ENCODE assay signal across 21 cellular contexts in genomic region chr11:111795333-111795985, GRCh38. TPM values are rescaled to one million over a fixed set of nuclear protein-coding genes. Genes with fewer than 3 reads are reported as not detected.
DNase-seq lines count a peak whose midpoint lies in the region; TF ChIP-seq lines count a peak whose summit lies in the region.
"Had no signal": no experiment of that assay in that cellular context is flagged by ENCODE, and none has a peak within 500 bp of the region (broad histone marks: within the 10 kb centered on the region; RNA-seq: fewer than 3 reads in every experiment).

No MANE protein-coding gene starts in this region.

- peak; percentile 46 for DNase-seq in AG08396 (ENCODE audit: low spot score)
- peak; percentile 57 for DNase-seq in HFFc6
- DNase-seq in epithelial cell of esophagus (ENCODE audit: low read depth), result peak; percentile 19
- DNase-seq in NCI-H1092 (lab: John Stamatoyannopoulos, UW), result no peak
- DNase-seq in progenitor cell of endocrine pancreas (ENCODE audit: low spot score, unreplicated experiment), result no peak
- DNase-seq in activated CD4-positive, alpha-beta T cell treated with anti-CD3 and anti-CD28 coated beads, Interleukin-2, amount 50 U/mL, for 1 hour, result no peak
- DNase-seq in T1000 (lab: John Stamatoyannopoulos, UW), result no peak
- DNase-seq: activated CD4-positive, alpha-beta memory T cell treated with anti-CD3 and anti-CD28 coated beads, Interleukin-2, amount 10 ng/mL, durations not matched to agents 7 days and 5 days; activated T-cell treated with anti-CD3 and anti-CD28 coated beads, Interleukin-2, amount 50 U/mL, for 24 hours; AML-193; COR-L47; dermis blood vessel endothelial cell; NCI-H2029; ovary; sigmoid colon; stimulated activated naive CD8-positive, alpha-beta T cell treated with anti-CD3 and anti-CD28 coated beads, Interleukin-15, Interleukin-2, amounts not matched to agents 100 U/mL and 50 U/mL, for 24 hours had no signal

- H3K27me3 Mint-ChIP-seq in HFFc6 (ENCODE audit: insufficient read depth) (no peaks in the 10 kb centered on the region; the same call in 1 of the 2 replicates), progenitor cell of endocrine pancreas (no peaks in the 10 kb centered on the region)
- H3K27me3 Mint-ChIP-seq: activated CD4-positive, alpha-beta memory T cell treated with anti-CD3 and anti-CD28 coated beads, Interleukin-2, amount 10 ng/mL, durations not matched to agents 7 days and 5 days; activated naive CD4-positive, alpha-beta T cell treated with anti-CD3 and anti-CD28 coated beads, Interleukin-2, amount 50 U/mL, for 24 hours; activated T-cell treated with anti-CD3 and anti-CD28 coated beads, Interleukin-2, amount 50 U/mL, for 24 hours had no signal

- H3K36me3 Mint-ChIP-seq in HFFc6 (ENCODE audit: low read depth) (peaks cover 42% of the 10 kb centered on the region), progenitor cell of endocrine pancreas (ENCODE audit: insufficient read depth) (peaks cover 21% of the 10 kb centered on the region)

- H3K4me3 ChIP-seq in epithelial cell of esophagus (ENCODE audit: low read length) (no peak overlapping the region), liver (ENCODE audit: low read depth in 1 of 3, low read length in 3 of 3) (peak overlapping the region in 2 of 3 donors; percentile 3 to 28)
- H3K4me3 ChIP-seq: GM12878, lung, ovary, sigmoid colon had no signal

- no peak overlapping the region for H3K9ac ChIP-seq in liver (ENCODE audit: low read depth in 1 of 2, low read length in 2 of 2)

- H3K27ac Mint-ChIP-seq in HFFc6 (peak overlapping the region; percentile 86), progenitor cell of endocrine pancreas (no peak overlapping the region)
- H3K27ac Mint-ChIP-seq: activated CD4-positive, alpha-beta memory T cell treated with anti-CD3 and anti-CD28 coated beads, Interleukin-2, amount 10 ng/mL, durations not matched to agents 7 days and 5 days; activated naive CD4-positive, alpha-beta T cell treated with anti-CD3 and anti-CD28 coated beads, Interleukin-2, amount 50 U/mL, for 24 hours; activated T-cell treated with anti-CD3 and anti-CD28 coated beads, Interleukin-2, amount 50 U/mL, for 24 hours had no signal

- no peaks in the 10 kb centered on the region for H3K27me3 ChIP-seq in liver (ENCODE audit: control insufficient read depth in 4 of 4, insufficient read depth in 4 of 4, low read length in 3 of 4)
- H3K27me3 ChIP-seq: ovary, sigmoid colon had no signal

- 66% methylated on average over 7 of the region's 7 CpGs for WGBS in liver

- H3K36me3 ChIP-seq in liver (ENCODE audit: control insufficient read depth in 4 of 4, insufficient read depth in 3 of 4, low read depth in 1 of 4, low read length in 3 of 4), result peaks cover 0 to 6% (median 1%) of the 10 kb centered on the region in 4 donors
- H3K36me3 ChIP-seq: ovary had no signal

- H3K4me3 Mint-ChIP-seq in HFFc6 (no peak overlapping the region), progenitor cell of endocrine pancreas (ENCODE audit: low read depth) (no peak overlapping the region)
- H3K4me3 Mint-ChIP-seq: activated CD4-positive, alpha-beta memory T cell treated with anti-CD3 and anti-CD28 coated beads, Interleukin-2, amount 10 ng/mL, durations not matched to agents 7 days and 5 days; activated naive CD4-positive, alpha-beta T cell treated with anti-CD3 and anti-CD28 coated beads, Interleukin-2, amount 50 U/mL, for 24 hours; activated T-cell treated with anti-CD3 and anti-CD28 coated beads, Interleukin-2, amount 50 U/mL, for 24 hours had no signal

- H3K4me1 Mint-ChIP-seq in HFFc6 (ENCODE audit: low read depth) (peaks cover 77% of the 10 kb centered on the region), progenitor cell of endocrine pancreas (ENCODE audit: low read depth) (peaks cover 8% of the 10 kb centered on the region)

- no peak for TF ChIP-seq CTCF in HFFc6 (IDR thresholded peaks at IDR 0.05)
- no peak for TF ChIP-seq CTCF in epithelial cell of esophagus (IDR thresholded peaks at IDR 0.05; ENCODE audit: insufficient read depth, low read depth, low read length, missing control alignments)
- TF ChIP-seq CTCF in liver (IDR thresholded peaks at IDR 0.05; ENCODE audit: low read depth, low read length, missing input control), result no peak
- no peak for TF ChIP-seq CTCF in progenitor cell of endocrine pancreas (IDR thresholded peaks at IDR 0.05; ENCODE audit: unreplicated experiment)

- H3K9me3 ChIP-seq in liver (ENCODE audit: control insufficient read depth in 4 of 4, low read length in 3 of 4), result peaks cover 0 to 6% (median 0%) of the 10 kb centered on the region in 4 donors
- H3K9me3 ChIP-seq: ovary, sigmoid colon had no signal

- peaks cover 5 to 44% (median 23%) of the 10 kb centered on the region in 4 donors for H3K4me1 ChIP-seq in liver (ENCODE audit: control insufficient read depth in 4 of 4, insufficient read depth in 4 of 4, low read length in 3 of 4)
- H3K4me1 ChIP-seq: sigmoid colon had no signal

- H3K27ac ChIP-seq in liver (ENCODE audit: low read depth in 1 of 2, low read length in 2 of 2), result peak overlapping the region; percentile 70 to 81
- H3K27ac ChIP-seq: ovary, RWPE1, sigmoid colon had no signal

- H3K9me3 Mint-ChIP-seq in HFFc6, result peaks cover 5% of the 10 kb centered on the region
- no peaks in the 10 kb centered on the region for H3K9me3 Mint-ChIP-seq in progenitor cell of endocrine pancreas (ENCODE audit: low read depth)
- H3K9me3 Mint-ChIP-seq: activated CD4-positive, alpha-beta memory T cell treated with anti-CD3 and anti-CD28 coated beads, Interleukin-2, amount 10 ng/mL, durations not matched to agents 7 days and 5 days; activated naive CD4-positive, alpha-beta T cell treated with anti-CD3 and anti-CD28 coated beads, Interleukin-2, amount 50 U/mL, for 24 hours had no signal

- peak in 1 of 2 donors; percentile 16 for TF ChIP-seq RAD21 in liver (IDR thresholded peaks at IDR 0.05)

TF ChIP-seq in liver, 16 proteins besides CTCF, POLR2A, EP300 and RAD21:
- TF ChIP-seq HNF4A (conservative IDR thresholded peaks at IDR 0.05) (peak; percentile 49 to 51), NR2F2 (IDR thresholded peaks at IDR 0.05) (no peak), JUND (IDR thresholded peaks at IDR 0.05) (peak in 1 of 2 donors; percentile 40), HNF4G (IDR thresholded peaks at IDR 0.05) (no peak), TAF1 (conservative IDR thresholded peaks at IDR 0.05) (no peak), RXRA (IDR thresholded peaks at IDR 0.05) (peak; percentile 53 to 67), MAX (IDR thresholded peaks at IDR 0.05) (no peak), ATF3 (IDR thresholded peaks at IDR 0.05) (no peak), SP1 (IDR thresholded peaks at IDR 0.05) (peak; percentile 49)
- TF ChIP-seq, protein P1, sequence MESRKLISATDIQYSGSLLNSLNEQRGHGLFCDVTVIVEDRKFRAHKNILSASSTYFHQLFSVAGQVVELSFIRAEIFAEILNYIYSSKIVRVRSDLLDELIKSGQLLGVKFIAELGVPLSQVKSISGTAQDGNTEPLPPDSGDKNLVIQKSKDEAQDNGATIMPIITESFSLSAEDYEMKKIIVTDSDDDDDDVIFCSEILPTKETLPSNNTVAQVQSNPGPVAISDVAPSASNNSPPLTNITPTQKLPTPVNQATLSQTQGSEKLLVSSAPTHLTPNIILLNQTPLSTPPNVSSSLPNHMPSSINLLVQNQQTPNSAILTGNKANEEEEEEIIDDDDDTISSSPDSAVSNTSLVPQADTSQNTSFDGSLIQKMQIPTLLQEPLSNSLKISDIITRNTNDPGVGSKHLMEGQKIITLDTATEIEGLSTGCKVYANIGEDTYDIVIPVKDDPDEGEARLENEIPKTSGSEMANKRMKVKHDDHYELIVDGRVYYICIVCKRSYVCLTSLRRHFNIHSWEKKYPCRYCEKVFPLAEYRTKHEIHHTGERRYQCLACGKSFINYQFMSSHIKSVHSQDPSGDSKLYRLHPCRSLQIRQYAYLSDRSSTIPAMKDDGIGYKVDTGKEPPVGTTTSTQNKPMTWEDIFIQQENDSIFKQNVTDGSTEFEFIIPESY (IDR thresholded peaks at IDR 0.05), result no peak
- TF ChIP-seq, protein P2, sequence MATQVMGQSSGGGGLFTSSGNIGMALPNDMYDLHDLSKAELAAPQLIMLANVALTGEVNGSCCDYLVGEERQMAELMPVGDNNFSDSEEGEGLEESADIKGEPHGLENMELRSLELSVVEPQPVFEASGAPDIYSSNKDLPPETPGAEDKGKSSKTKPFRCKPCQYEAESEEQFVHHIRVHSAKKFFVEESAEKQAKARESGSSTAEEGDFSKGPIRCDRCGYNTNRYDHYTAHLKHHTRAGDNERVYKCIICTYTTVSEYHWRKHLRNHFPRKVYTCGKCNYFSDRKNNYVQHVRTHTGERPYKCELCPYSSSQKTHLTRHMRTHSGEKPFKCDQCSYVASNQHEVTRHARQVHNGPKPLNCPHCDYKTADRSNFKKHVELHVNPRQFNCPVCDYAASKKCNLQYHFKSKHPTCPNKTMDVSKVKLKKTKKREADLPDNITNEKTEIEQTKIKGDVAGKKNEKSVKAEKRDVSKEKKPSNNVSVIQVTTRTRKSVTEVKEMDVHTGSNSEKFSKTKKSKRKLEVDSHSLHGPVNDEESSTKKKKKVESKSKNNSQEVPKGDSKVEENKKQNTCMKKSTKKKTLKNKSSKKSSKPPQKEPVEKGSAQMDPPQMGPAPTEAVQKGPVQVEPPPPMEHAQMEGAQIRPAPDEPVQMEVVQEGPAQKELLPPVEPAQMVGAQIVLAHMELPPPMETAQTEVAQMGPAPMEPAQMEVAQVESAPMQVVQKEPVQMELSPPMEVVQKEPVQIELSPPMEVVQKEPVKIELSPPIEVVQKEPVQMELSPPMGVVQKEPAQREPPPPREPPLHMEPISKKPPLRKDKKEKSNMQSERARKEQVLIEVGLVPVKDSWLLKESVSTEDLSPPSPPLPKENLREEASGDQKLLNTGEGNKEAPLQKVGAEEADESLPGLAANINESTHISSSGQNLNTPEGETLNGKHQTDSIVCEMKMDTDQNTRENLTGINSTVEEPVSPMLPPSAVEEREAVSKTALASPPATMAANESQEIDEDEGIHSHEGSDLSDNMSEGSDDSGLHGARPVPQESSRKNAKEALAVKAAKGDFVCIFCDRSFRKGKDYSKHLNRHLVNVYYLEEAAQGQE (IDR thresholded peaks at IDR 0.05), result peak; percentile 25

RNA-seq across cellular contexts. Expression of gene PPP2R1B, which starts 29.3 kb away (rescaled TPM):
- total RNA-seq in HFFc6 (2021; fragmentation: NEBNext Ultra II Directional; extraction: Animal tissue kit (Norgen Biotek cat#: 25700)), result 10 to 100 TPM; 41.6 to 50.9 (median 44.3) TPM
- total RNA-seq in liver (100 to 1,000 TPM in 1 of 2 donors, 10 to 100 TPM in 1; 50.1 to 316 TPM), progenitor cell of endocrine pancreas (91.7 and 92.6 TPM in 2 replicates)
- 10 to 100 TPM; 33.2 to 55.0 TPM for polyA plus RNA-seq in liver

Comparison
In these comparisons a context has a peak if more than half of its experiments do, and no peak if none do; other contexts are left out.
1. DNase-seq: peak in AG08396 (single experiment), HFFc6 (single experiment) and epithelial cell of esophagus (single experiment); none in NCI-H1092 (single experiment), progenitor cell of endocrine pancreas (single experiment), activated CD4-positive, alpha-beta T cell treated with anti-CD3 and anti-CD28 coated beads, Interleukin-2, amount 50 U/mL, for 1 hour (single experiment) and T1000 (single experiment).